Comparison of ENCODE assay signal across 7 cellular contexts in the genomic region with DNA sequence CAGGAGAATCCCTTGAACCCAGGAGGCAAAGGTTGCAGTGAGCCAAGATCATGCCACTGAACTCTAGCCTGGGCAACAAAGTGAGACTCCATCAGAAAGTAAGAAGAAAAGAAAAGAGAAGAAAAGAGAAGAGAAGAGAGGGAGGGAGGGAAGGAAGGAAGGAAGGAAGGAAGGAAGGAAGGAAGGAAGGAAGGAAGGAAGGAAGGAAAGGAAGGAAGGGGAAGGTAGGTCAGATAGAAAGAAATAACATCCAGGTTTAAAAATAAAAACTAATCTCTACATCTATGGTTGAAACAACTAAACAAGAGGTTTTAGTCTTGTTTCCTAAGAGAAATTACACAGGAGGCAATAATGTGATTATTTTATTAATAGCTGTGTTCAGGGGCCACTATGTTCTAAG.
A peak's percentile ranks its signal among the peaks of the same experiment; 100 is the strongest.
DNase-seq lines count a peak whose midpoint lies in the region; ATAC-seq, FAIRE-seq and TF ChIP-seq lines count a peak whose summit lies in the region.
"Not testable (repeated sequence)": the region's sequence is repeated elsewhere in the genome, so short reads cannot be mapped to it uniquely, and the experiment has no call there.

No MANE protein-coding gene starts in this region.

- DNase-seq in CD4-positive, CD25-positive, alpha-beta regulatory T cell; T-helper 17 cell; astrocyte (ENCODE audit: low read depth); colonic mucosa; left ventricle myocardium inferior; psoas muscle; transverse colon: not testable (repeated sequence)

- not testable (repeated sequence) for ATAC-seq in CD4-positive, CD25-positive, alpha-beta regulatory T cell (ENCODE audit: low read depth in 2 of 2); T-helper 17 cell; psoas muscle

- intact Hi-C loops in colonic mucosa (cut with DNase I); left ventricle myocardium inferior (cut with micrococcal nuclease); transverse colon (cut with DNase I; ENCODE audit: low total_unique reads): not testable (repeated sequence)
- intact Hi-C loops in psoas muscle (cut with DNase I): loop anchor here in 1 of 2 donors (5.0 kb wide), 1 partner anchor 44 kb away; no protein-coding TSS in a partner anchor

- H3K4me1 ChIP-seq in CD4-positive, CD25-positive, alpha-beta regulatory T cell (ENCODE audit: control insufficient read depth, insufficient read depth, low read length, poor library complexity, severe bottlenecking); colonic mucosa: not testable (repeated sequence)
- H3K4me1 ChIP-seq in astrocyte (ENCODE audit: insufficient read depth, low read length) (peaks cover 29% of the 10 kb centered on the region), left ventricle myocardium inferior (peaks cover 88% of the 10 kb centered on the region), psoas muscle (peaks cover 59% of the 10 kb centered on the region), transverse colon (peaks cover 0 to 30% (median 19%) of the 10 kb centered on the region in 4 donors)

- H3K9me3 Mint-ChIP-seq in CD4-positive, CD25-positive, alpha-beta regulatory T cell; astrocyte (ENCODE audit: unreplicated experiment): not testable (repeated sequence)

- H3K4me2 ChIP-seq in astrocyte (ENCODE audit: low read length): not testable (repeated sequence)

- not testable (repeated sequence) for TF ChIP-seq POLR2A in transverse colon (IDR thresholded peaks at IDR 0.05)

- H3K27ac ChIP-seq in CD4-positive, CD25-positive, alpha-beta regulatory T cell (ENCODE audit: insufficient read depth, low read length, poor library complexity, severe bottlenecking); astrocyte (ENCODE audit: low read depth, low read length): not testable (repeated sequence)
- peak overlapping the region; percentile 69 for H3K27ac ChIP-seq in colonic mucosa
- peak overlapping the region; percentile 93 for H3K27ac ChIP-seq in left ventricle myocardium inferior (replicated peaks)
- H3K27ac ChIP-seq in psoas muscle: peak overlapping the region; percentile 84
- H3K27ac ChIP-seq in transverse colon: peak overlapping the region; percentile 72 to 80 (median 77)

- not testable (repeated sequence) for H3K4me3 ChIP-seq in CD4-positive, CD25-positive, alpha-beta regulatory T cell (ENCODE audit: low read depth, low read length); astrocyte (ENCODE audit: insufficient read depth, low read depth, low read length); colonic mucosa; left ventricle myocardium inferior; psoas muscle
- H3K4me3 ChIP-seq in transverse colon: peak overlapping the region in 2 of 4 donors; percentile 3 to 16

- H3K27me3 ChIP-seq in CD4-positive, CD25-positive, alpha-beta regulatory T cell (ENCODE audit: control insufficient read depth, insufficient read depth, low read length); astrocyte (ENCODE audit: insufficient read depth, low read length); colonic mucosa; left ventricle myocardium inferior (ENCODE audit: low read depth); psoas muscle (ENCODE audit: insufficient read depth in 3 of 3, low read length in 2 of 3); transverse colon: not testable (repeated sequence)

- H3K9ac ChIP-seq in astrocyte (ENCODE audit: low read length): not testable (repeated sequence)
- H3K9ac ChIP-seq in colonic mucosa (ENCODE audit: low read depth in 2 of 2, low read length in 2 of 2): peak overlapping the region in 1 of 2 donors; percentile 66

- peak overlapping the region in 2 of 3 donors; percentile 31 to 86 for H3K27ac Mint-ChIP-seq in CD4-positive, CD25-positive, alpha-beta regulatory T cell
- H3K27ac Mint-ChIP-seq in T-helper 17 cell: peak overlapping the region; percentile 8
- peak overlapping the region; percentile 7 for H3K27ac Mint-ChIP-seq in astrocyte (ENCODE audit: unreplicated experiment)

- not testable (repeated sequence) for FAIRE-seq in astrocyte (lab: Jason Lieb, UNC)

- H3K4me3 Mint-ChIP-seq in CD4-positive, CD25-positive, alpha-beta regulatory T cell; astrocyte (ENCODE audit: unreplicated experiment): not testable (repeated sequence)
- H3K4me3 Mint-ChIP-seq in T-helper 17 cell: peak overlapping the region; percentile 45

- peaks cover 34% of the 10 kb centered on the region for H3K36me3 Mint-ChIP-seq in CD4-positive, CD25-positive, alpha-beta regulatory T cell
- not testable (repeated sequence) for H3K36me3 Mint-ChIP-seq in T-helper 17 cell (ENCODE audit: low read depth); astrocyte (ENCODE audit: low read depth, unreplicated experiment)

- not testable (repeated sequence) for H3K9me3 ChIP-seq in CD4-positive, CD25-positive, alpha-beta regulatory T cell (ENCODE audit: control insufficient read depth in 2 of 2, low read length in 2 of 2); T-helper 17 cell (ENCODE audit: control insufficient read depth, low read length, poor library complexity, severe bottlenecking); astrocyte (ENCODE audit: insufficient read depth, low read depth, low read length); colonic mucosa; left ventricle myocardium inferior (replicated peaks); psoas muscle; transverse colon

- peaks cover 28 to 83% (median 39%) of the 10 kb centered on the region in 4 donors for H3K4me1 Mint-ChIP-seq in CD4-positive, CD25-positive, alpha-beta regulatory T cell
- H3K4me1 Mint-ChIP-seq in T-helper 17 cell (peaks cover 45% of the 10 kb centered on the region), astrocyte (ENCODE audit: low read depth, unreplicated experiment) (peaks cover 41% of the 10 kb centered on the region)

- H3K79me2 ChIP-seq in astrocyte (ENCODE audit: insufficient read depth, low read length): not testable (repeated sequence)

- not testable (repeated sequence) for H3K27me3 Mint-ChIP-seq in CD4-positive, CD25-positive, alpha-beta regulatory T cell; T-helper 17 cell; astrocyte (ENCODE audit: low read depth, unreplicated experiment)

- not testable (repeated sequence) for H4K20me1 ChIP-seq in astrocyte (ENCODE audit: insufficient read depth, low read length)

- not testable (repeated sequence) for TF ChIP-seq EP300 in transverse colon (IDR thresholded peaks at IDR 0.05; ENCODE audit: low read depth)

- in situ Hi-C loops in transverse colon (cut with MboI; ENCODE audit: low pct_ligation_motif_present in 1 of 4, low pct_unique_long_range_greater_than_20kb in 1 of 4, low sequenced_read_pairs in 3 of 4): loop anchor here in 1 of 4 donors (10.0 kb wide), 1 partner anchor 47 kb away; no protein-coding TSS in a partner anchor

- not testable (repeated sequence) for TF ChIP-seq CTCF in astrocyte (IDR thresholded peaks at IDR 0.05; ENCODE audit: insufficient read depth, low read depth, low read length); colonic mucosa (IDR thresholded peaks at IDR 0.05); left ventricle myocardium inferior (IDR thresholded peaks at IDR 0.05; ENCODE audit: borderline replicate concordance); psoas muscle (IDR thresholded peaks at IDR 0.05); transverse colon (IDR thresholded peaks at IDR 0.05)

- not testable (repeated sequence) for H2AFZ ChIP-seq in astrocyte (ENCODE audit: low read depth, low read length)

- H3K36me3 ChIP-seq in CD4-positive, CD25-positive, alpha-beta regulatory T cell (ENCODE audit: control insufficient read depth, insufficient read depth, low read length); astrocyte (ENCODE audit: insufficient read depth, low read length); colonic mucosa; left ventricle myocardium inferior; psoas muscle (ENCODE audit: insufficient read depth in 1 of 2, low read depth in 1 of 2); transverse colon: not testable (repeated sequence)

Comparison
In these comparisons a context has a peak if more than half of its experiments do, and no peak if none do; other contexts are left out.
1. H3K27ac Mint-ChIP-seq: peak in every context shown above with its lines; median percentile 58 in CD4-positive, CD25-positive, alpha-beta regulatory T cell; 8 in T-helper 17 cell; 7 in astrocyte.